Comparison of ENCODE assay signal across 32 cellular contexts in the genomic region with DNA sequence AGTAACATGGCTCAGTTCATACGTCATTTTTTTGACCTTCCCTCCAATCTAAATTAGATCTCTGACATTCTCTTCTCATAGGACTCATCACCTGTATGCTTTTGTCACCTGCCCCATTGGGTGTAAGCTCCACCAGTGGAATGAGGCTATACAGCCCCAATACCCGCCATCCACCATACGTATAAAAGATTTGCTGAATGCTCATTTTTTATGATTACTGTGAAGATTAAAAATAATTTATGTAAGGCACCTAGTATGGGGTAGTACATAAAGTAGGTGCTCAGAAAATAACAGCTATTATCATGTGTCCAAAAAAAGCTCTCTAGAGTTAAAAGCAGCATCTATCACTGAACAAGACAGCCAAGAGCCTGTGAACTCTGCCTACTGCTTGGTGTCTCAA. TPM values are rescaled to one million over a fixed set of nuclear protein-coding genes. Genes with fewer than 3 reads are reported as not detected.
"Had no signal": no experiment of that assay in that cellular context is flagged by ENCODE, and none has a peak within 500 bp of the region (broad histone marks: within the 10 kb centered on the region; RNA-seq: fewer than 3 reads in every experiment).

No MANE protein-coding gene starts in this region.

- ATAC-seq: activated CD8-positive, alpha-beta T cell treated with anti-CD3 and anti-CD28 coated beads for 36 hours; activated naive CD8-positive, alpha-beta T cell treated with anti-CD3 and anti-CD28 coated beads, Interleukin-2, amount 50 U/mL, for 24 hours; activated T-cell treated with anti-CD3 and anti-CD28 coated beads, Interleukin-2, amount 50 U/mL, for 4 hours had no signal

- DNase-seq: activated B cell treated with CpG ODN at 0.5 μM for 24 hours; activated CD4-positive, alpha-beta memory T cell treated with anti-CD3 and anti-CD28 coated beads for 36 hours; activated CD4-positive, alpha-beta T cell treated with anti-CD3 and anti-CD28 coated beads for 4 hours; activated CD4-positive, alpha-beta T cell treated with anti-CD3 and anti-CD28 coated beads, Interleukin-2, amount 10 ng/mL, durations not matched to agents 24 days and 14 days; activated CD4-positive, alpha-beta T cell treated with anti-CD3 and anti-CD28 coated beads, Interleukin-2, amount 50 U/mL, for 1 hour; activated CD4-positive, alpha-beta T cell treated with anti-CD3 and anti-CD28 coated beads, Interleukin-2, amount 50 U/mL, for 4 hours; activated CD4-positive, CD25-positive, alpha-beta regulatory T cell treated with anti-CD3 and anti-CD28 coated beads, Interleukin-2, amount 50 U/mL, for 72 hours; activated CD8-positive, alpha-beta memory T cell treated with anti-CD3 and anti-CD28 coated beads, Interleukin-2, amount 50 U/mL, for 4 hours; activated CD8-positive, alpha-beta T cell treated with anti-CD3 and anti-CD28 coated beads for 36 hours; activated effector memory CD4-positive, alpha-beta T cell treated with Interleukin-2 at 50 U/mL for 16 hours; activated gamma-delta T cell; activated naive CD4-positive, alpha-beta T cell treated with anti-CD3 and anti-CD28 coated beads, Interleukin-2, amount 10 ng/mL, durations not matched to agents 7 days and 5 days; activated naive CD4-positive, alpha-beta T cell treated with Interleukin-2 at 50 U/mL for 16 hours; activated naive CD8-positive, alpha-beta T cell treated with anti-CD3 and anti-CD28 coated beads, Interleukin-2, amount 10 ng/mL, durations not matched to agents 7 days and 5 days; activated naive CD8-positive, alpha-beta T cell treated with anti-CD3 and anti-CD28 coated beads, Interleukin-2, amount 50 U/mL, for 24 hours; activated T-cell treated with anti-CD3 and anti-CD28 coated beads for 4 hours; activated T-cell treated with anti-CD3 and anti-CD28 coated beads, Interleukin-2, amount 50 U/mL, for 1 hour; activated T-cell treated with anti-CD3 and anti-CD28 coated beads, Interleukin-2, amount 50 U/mL, for 4 hours; amygdala; anterior cingulate cortex; caudate nucleus; cerebellar nuclear complex; T-helper 1 cell; T-helper 2 cell; T-helper 9 cell had no signal

- H3K4me3 ChIP-seq: ascending aorta, cardiac muscle cell had no signal

- FAIRE-seq: bronchial epithelial cell, TTC549 had no signal

- H3K4me1 ChIP-seq: ascending aorta had no signal

- H3K9me3 ChIP-seq: ascending aorta had no signal

- H3K27me3 ChIP-seq: ascending aorta, cardiac muscle cell had no signal

- H3K27ac ChIP-seq: ascending aorta, cardiac muscle cell, VCaP had no signal

RNA-seq across cellular contexts. Expression of gene SLC12A5, which starts 36.7 kb away (rescaled TPM):
- total RNA-seq: activated B cell treated with CpG ODN at 0.5 μM for 24 hours; activated CD4-positive, alpha-beta T cell treated with anti-CD3 and anti-CD28 coated beads, Interleukin-2, amount 10 ng/mL, durations not matched to agents 24 days and 14 days; activated CD8-positive, alpha-beta memory T cell treated with anti-CD3 and anti-CD28 coated beads for 36 hours; activated T-cell treated with anti-CD3 and anti-CD28 coated beads, Interleukin-2, amount 50 U/mL, for 4 hours; ascending aorta; bronchial epithelial cell had no signal

RNA-seq across cellular contexts. Expression of gene MMP9, which starts 57.0 kb away (rescaled TPM):
- total RNA-seq: activated CD8-positive, alpha-beta memory T cell treated with anti-CD3 and anti-CD28 coated beads for 36 hours; activated T-helper 2 cell treated with anti-CD3 and anti-CD28 coated beads, Interferon-gamma antibody, Interleukin-2, Interleukin-4, amounts not matched to agents 10 μg/mL and 5 μg/mL and 100 μg/mL, durations not matched to agents 14 hours and 24 hours and 36 hours; ascending aorta; cardiac muscle cell had no signal
